Comparison of ENCODE assay signal across 28 cellular contexts in genomic region chr4:95949808-95950207, GRCh38.
"Had no signal": no experiment of that assay in that cellular context is flagged by ENCODE, and none has a peak within 500 bp of the region (broad histone marks: within the 10 kb centered on the region; RNA-seq: fewer than 3 reads in every experiment).

No MANE protein-coding gene starts in this region.

- H3K4me1 ChIP-seq: colonic mucosa, esophagus muscularis mucosa, esophagus squamous epithelium, foreskin keratinocyte, gastrocnemius medialis, gastroesophageal sphincter, heart left ventricle, heart right ventricle had no signal

- DNase-seq: colonic mucosa; cortex of kidney; dermis blood vessel endothelial cell; dorsolateral prefrontal cortex; effector CD4-positive, alpha-beta T cell; effector CD8-positive, alpha-beta T cell; effector memory CD4-positive, alpha-beta T cell; effector memory CD8-positive, alpha-beta T cell; endodermal cell; erythroblast; esophagus squamous epithelium; foreskin fibroblast; foreskin keratinocyte; foreskin melanocyte; gastrocnemius medialis; glutamatergic neuron; head of caudate nucleus; heart left ventricle; heart right ventricle had no signal

- H3K4me1 Mint-ChIP-seq: endodermal cell had no signal

- FAIRE-seq: colon, endometrium, endothelial cell of umbilical vein had no signal

- H3K4me3 Mint-ChIP-seq: dendritic cell treated with granulocyte-macrophage colony-stimulating factor and Interleukin-4, amounts not matched to agents 40 ng/mL and 50 ng/mL, for 4 days; effector memory CD8-positive, alpha-beta T cell; endodermal cell had no signal

- H3K27ac Mint-ChIP-seq: dendritic cell treated with granulocyte-macrophage colony-stimulating factor and Interleukin-4, amounts not matched to agents 40 ng/mL and 50 ng/mL, for 4 days; effector memory CD8-positive, alpha-beta T cell; endodermal cell had no signal

- ATAC-seq: effector memory CD8-positive, alpha-beta T cell; esophagus mucosa; foreskin keratinocyte; gastrocnemius medialis; gastroesophageal sphincter; heart left ventricle; heart right ventricle had no signal

- H3K9me3 ChIP-seq: colonic mucosa, esophagus squamous epithelium, gastrocnemius medialis had no signal

- H3K27me3 Mint-ChIP-seq: dendritic cell treated with granulocyte-macrophage colony-stimulating factor and Interleukin-4, amounts not matched to agents 40 ng/mL and 50 ng/mL, for 4 days; effector memory CD8-positive, alpha-beta T cell had no signal

- H3K36me3 ChIP-seq: colonic mucosa, esophagus muscularis mucosa, esophagus squamous epithelium, gastrocnemius medialis, gastroesophageal sphincter, heart left ventricle, heart right ventricle had no signal

- H3K4me3 ChIP-seq: colonic mucosa, coronary artery, dorsolateral prefrontal cortex, esophagus muscularis mucosa, esophagus squamous epithelium, gastrocnemius medialis, gastroesophageal sphincter, heart left ventricle, heart right ventricle had no signal

- H3K27ac ChIP-seq: colonic mucosa, coronary artery, dorsolateral prefrontal cortex, epithelial cell of prostate, esophagus muscularis mucosa, esophagus squamous epithelium, foreskin keratinocyte, gastrocnemius medialis, gastroesophageal sphincter, heart left ventricle, heart right ventricle had no signal

- H3K27me3 ChIP-seq: colonic mucosa, dorsolateral prefrontal cortex, esophagus muscularis mucosa, esophagus squamous epithelium, foreskin keratinocyte, gastrocnemius medialis, gastroesophageal sphincter, heart left ventricle, heart right ventricle had no signal
